Comparison of ENCODE assay signal across 1 cellular context in genomic region chr1:197129698-197130097, GRCh38.
TF ChIP-seq lines count a peak whose summit lies in the region.

No MANE protein-coding gene starts in this region.

TF ChIP-seq in SK-N-SH, 30 proteins besides CTCF, POLR2A, EP300 and RAD21 (continued from another document):
- TF ChIP-seq SMC3 (IDR thresholded peaks at IDR 0.05; ENCODE audit: low read depth, low read length) (no peak), EZH2phosphoT487 (IDR thresholded peaks at IDR 0.05; ENCODE audit: borderline replicate concordance, low read depth) (no peak), RXRA (IDR thresholded peaks at IDR 0.05; ENCODE audit: borderline replicate concordance, low read depth) (no peak), NRF1 (IDR thresholded peaks at IDR 0.05; ENCODE audit: low read depth, low read length) (no peak), REST (IDR thresholded peaks at IDR 0.05; ENCODE audit: low read depth, low read length) (no peak), RCOR1 (IDR thresholded peaks at IDR 0.05; ENCODE audit: low read length) (no peak), PBX3 (IDR thresholded peaks at IDR 0.05) (no peak), JUND (IDR thresholded peaks at IDR 0.05) (no peak), POLR2AphosphoS5 (IDR thresholded peaks at IDR 0.05; ENCODE audit: low read depth, low read length) (no peak), MEF2A (IDR thresholded peaks at IDR 0.05; ENCODE audit: borderline replicate concordance, low read depth) (no peak), CHD2 (IDR thresholded peaks at IDR 0.05; ENCODE audit: low read length, partially characterized antibody) (no peak), MXI1 (IDR thresholded peaks at IDR 0.05; ENCODE audit: low read depth, low read length) (no peak)
- TF ChIP-seq, protein P1, sequence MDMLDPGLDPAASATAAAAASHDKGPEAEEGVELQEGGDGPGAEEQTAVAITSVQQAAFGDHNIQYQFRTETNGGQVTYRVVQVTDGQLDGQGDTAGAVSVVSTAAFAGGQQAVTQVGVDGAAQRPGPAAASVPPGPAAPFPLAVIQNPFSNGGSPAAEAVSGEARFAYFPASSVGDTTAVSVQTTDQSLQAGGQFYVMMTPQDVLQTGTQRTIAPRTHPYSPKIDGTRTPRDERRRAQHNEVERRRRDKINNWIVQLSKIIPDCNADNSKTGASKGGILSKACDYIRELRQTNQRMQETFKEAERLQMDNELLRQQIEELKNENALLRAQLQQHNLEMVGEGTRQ (IDR thresholded peaks at IDR 0.05; ENCODE audit: borderline replicate concordance, low read depth, low read length), result no peak
